ENCODE assay signal across 7 cellular contexts in genomic region chr14:70086685-70087379, GRCh38.
DNase-seq lines count a peak whose midpoint lies in the region; ATAC-seq and TF ChIP-seq lines count a peak whose summit lies in the region.

No MANE protein-coding gene starts in this region.

- ATAC-seq in GM18868 (IDR thresholded peaks at IDR 0.05; ENCODE audit: unreplicated experiment) (no peak), GM19035 (IDR thresholded peaks at IDR 0.05; ENCODE audit: unreplicated experiment) (no peak)

- peak; percentile 64 for TF ChIP-seq CTCF in foreskin fibroblast (IDR thresholded peaks at IDR 0.05; ENCODE audit: low read depth, low read length)

- no peak overlapping the region for H3K4me3 ChIP-seq in foreskin fibroblast (ENCODE audit: low read depth in 1 of 2, low read length in 2 of 2)

- DNase-seq in Daoy (ENCODE audit: low read depth) (peak; percentile 61), HT1080 (ENCODE audit: low read depth) (peak; percentile 13), RKO (ENCODE audit: low spot score) (peak; percentile 55), foreskin fibroblast (peak; percentile 21 to 62), smooth muscle cell of the brain vasculature (ENCODE audit: low read depth, low spot score) (peak; percentile 13)
